Comparison of ENCODE assay signal across 28 cellular contexts in genomic region chr3:67324554-67324953, GRCh38.
"Had no signal": no experiment of that assay in that cellular context is flagged by ENCODE, and none has a peak within 500 bp of the region (broad histone marks: within the 10 kb centered on the region; RNA-seq: fewer than 3 reads in every experiment).

No MANE protein-coding gene starts in this region.

- H3K36me3 ChIP-seq: colonic mucosa, esophagus muscularis mucosa, esophagus squamous epithelium, gastrocnemius medialis, gastroesophageal sphincter, heart left ventricle, heart right ventricle had no signal

- H3K4me3 ChIP-seq: colonic mucosa, coronary artery, dorsolateral prefrontal cortex, esophagus muscularis mucosa, esophagus squamous epithelium, gastrocnemius medialis, gastroesophageal sphincter, heart left ventricle, heart right ventricle had no signal

- DNase-seq: colonic mucosa; cortex of kidney; dermis blood vessel endothelial cell; dorsolateral prefrontal cortex; effector CD4-positive, alpha-beta T cell; effector CD8-positive, alpha-beta T cell; effector memory CD4-positive, alpha-beta T cell; effector memory CD8-positive, alpha-beta T cell; endodermal cell; erythroblast; esophagus squamous epithelium; foreskin fibroblast; foreskin keratinocyte; foreskin melanocyte; gastrocnemius medialis; glutamatergic neuron; head of caudate nucleus; heart left ventricle; heart right ventricle had no signal

- H3K4me1 ChIP-seq: colonic mucosa, esophagus muscularis mucosa, esophagus squamous epithelium, foreskin keratinocyte, gastrocnemius medialis, gastroesophageal sphincter, heart left ventricle, heart right ventricle had no signal

- ATAC-seq: effector memory CD8-positive, alpha-beta T cell; esophagus mucosa; foreskin keratinocyte; gastrocnemius medialis; gastroesophageal sphincter; heart left ventricle; heart right ventricle had no signal

- H3K27ac ChIP-seq: colonic mucosa, coronary artery, dorsolateral prefrontal cortex, epithelial cell of prostate, esophagus muscularis mucosa, esophagus squamous epithelium, foreskin keratinocyte, gastrocnemius medialis, gastroesophageal sphincter, heart left ventricle, heart right ventricle had no signal

- FAIRE-seq: colon, endometrium, endothelial cell of umbilical vein, frontal cortex had no signal

- H3K9me3 ChIP-seq: colonic mucosa, esophagus muscularis mucosa, esophagus squamous epithelium, gastrocnemius medialis, gastroesophageal sphincter had no signal

- H3K27me3 ChIP-seq: colonic mucosa, esophagus muscularis mucosa, esophagus squamous epithelium, foreskin keratinocyte, gastrocnemius medialis, gastroesophageal sphincter, heart left ventricle, heart right ventricle had no signal
